In the genomic region with DNA sequence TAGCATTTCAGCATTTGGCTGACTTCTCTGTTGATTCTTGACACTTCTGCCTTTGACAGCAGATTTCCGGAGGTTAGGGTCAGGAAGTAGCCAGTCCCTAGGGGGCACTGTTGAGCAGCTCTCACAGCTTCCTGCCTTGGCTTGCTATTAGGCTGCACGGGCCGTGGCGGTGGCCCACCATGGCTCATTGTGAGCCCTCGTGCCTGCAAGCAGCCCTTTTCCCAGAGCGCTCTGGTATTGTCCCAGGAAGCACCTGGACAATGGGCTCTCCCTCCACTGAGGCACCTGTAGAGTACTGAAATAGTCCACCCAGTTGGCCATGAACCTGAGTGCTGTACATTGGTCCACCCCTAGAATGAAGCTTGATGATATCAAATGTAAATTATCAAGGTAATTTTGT, we compare ENCODE assay signal across 8 cellular contexts.
A peak's percentile ranks its signal among the peaks of the same experiment; 100 is the strongest.
DNase-seq lines count a peak whose midpoint lies in the region; ATAC-seq, FAIRE-seq and TF ChIP-seq lines count a peak whose summit lies in the region.

No MANE protein-coding gene starts in this region.

- TF ChIP-seq CTCF in A673 (conservative IDR thresholded peaks at IDR 0.05; ENCODE audit: low read depth, low read length) (peak; percentile 86), RWPE1 (conservative IDR thresholded peaks at IDR 0.05; ENCODE audit: low read depth) (peak; percentile 36), hepatocyte (IDR thresholded peaks at IDR 0.05; ENCODE audit: poor library complexity) (peak; percentile 43)

- peaks cover 11% of the 10 kb centered on the region for H3K79me2 ChIP-seq in hepatocyte

- H2AFZ ChIP-seq in hepatocyte: no peak overlapping the region

- no peak overlapping the region for H3K4me2 ChIP-seq in hepatocyte

- POLR2A ChIA-PET in A673 (lab: Charles Lee; ENCODE audit: low non-redundant PET): interaction anchor here (0.6 kb wide), 1 partner anchor 162 kb away, joined by 3 read pairs; no protein-coding TSS in a partner anchor
- POLR2A ChIA-PET in RWPE1 (lab: Yijun Ruan, JAX; ENCODE audit: low non-redundant PET): no interaction called here

- CTCF ChIA-PET in A673 (lab: Charles Lee): interaction anchor here (0.6 kb wide), 1 partner anchor 139 kb away, joined by 8 read pairs; no protein-coding TSS in a partner anchor
- CTCF ChIA-PET in RWPE1 (lab: Yijun Ruan, JAX): interaction anchor here (0.6 to 1.2 kb wide), 2 partner anchors 91 to 214 kb away, joined by 3 to 4 read pairs; no protein-coding TSS in a partner anchor

- DNase-seq in A673 (ENCODE audit: low spot score) (peak; percentile 69), GM12892 (ENCODE audit: insufficient read length) (peak; percentile 24), RWPE1 (ENCODE audit: low spot score) (no peak), hepatocyte (ENCODE audit: low spot score) (peak; percentile 52)
- peak; percentile 55 for DNase-seq in activated naive CD4-positive, alpha-beta T cell treated with Interleukin-2 at 50 U/mL for 16 hours
- DNase-seq in stimulated activated CD4-positive, alpha-beta T cell treated with anti-CD3 and anti-CD28 coated beads, Interleukin-1b, Interleukin-23, amount 100 ng/mL, for 4 hours (ENCODE audit: low read depth in 2 of 2): peak; percentile 42 to 47

- H3K36me3 ChIP-seq in A673 (ENCODE audit: insufficient read depth, low read length, poor library complexity, severe bottlenecking) (peaks cover 51% of the 10 kb centered on the region), hepatocyte (replicated peaks; ENCODE audit: insufficient read depth, low read depth) (no peaks in the 10 kb centered on the region)

- 80% methylated on average over 6 of the region's 6 CpGs for WGBS in hepatocyte (ENCODE audit: low lambda C conversion rate, missing lambda C conversion rate)

- H3K4me1 ChIP-seq in A673 (ENCODE audit: insufficient read depth, low read length, poor library complexity, severe bottlenecking): no peaks in the 10 kb centered on the region
- no peaks in the 10 kb centered on the region for H3K4me1 ChIP-seq in hepatocyte (ENCODE audit: insufficient read depth)

- H3K27me3 ChIP-seq in A673 (replicated peaks; ENCODE audit: insufficient read depth, low read depth, low read length, poor library complexity) (no peaks in the 10 kb centered on the region), hepatocyte (no peaks in the 10 kb centered on the region)

- H3K27ac ChIP-seq in A673 (ENCODE audit: low read depth, low read length, poor library complexity, severe bottlenecking) (no peak overlapping the region), RWPE1 (no peak overlapping the region), hepatocyte (no peak overlapping the region)

- no peak for FAIRE-seq in GM12892 (lab: Jason Lieb, UNC)

- ATAC-seq in GM19463 (IDR thresholded peaks at IDR 0.05; ENCODE audit: unreplicated experiment): no peak
- no peak for ATAC-seq in GM21576 (IDR thresholded peaks at IDR 0.05; ENCODE audit: unreplicated experiment)

- no peaks in the 10 kb centered on the region for H3K9me3 ChIP-seq in A673 (ENCODE audit: low read depth, low read length, poor library complexity, severe bottlenecking)
- H3K9me3 ChIP-seq in hepatocyte (ENCODE audit: low read depth): no peaks in the 10 kb centered on the region

- no TSS peak for BruUV-seq in A673 (replicated peaks; lab: Mats Ljungman, UMichigan)

- no peaks in the 10 kb centered on the region for H3K9me2 ChIP-seq in hepatocyte (replicated peaks; ENCODE audit: insufficient read depth)

- no peak for TF ChIP-seq POLR2A in GM12892 (IDR thresholded peaks at IDR 0.05; ENCODE audit: low read depth, low read length)

- H3K4me3 ChIP-seq in A673 (ENCODE audit: low read depth, low read length, poor library complexity, severe bottlenecking) (no peak overlapping the region), hepatocyte (no peak overlapping the region)

- intact Hi-C loops in A673 (cut with micrococcal nuclease; ENCODE audit: unreplicated experiment): no loop called here

- H4K20me1 ChIP-seq in hepatocyte (ENCODE audit: insufficient read depth, poor library complexity, severe bottlenecking): peaks cover 7% of the 10 kb centered on the region

Comparison
In these comparisons a context has a peak if more than half of its experiments do, and no peak if none do; other contexts are left out.
1. CTCF ChIP-seq: peak in every context shown above with its lines; median percentile 86 in A673; 43 in hepatocyte; 36 in RWPE1.